In the genomic region with DNA sequence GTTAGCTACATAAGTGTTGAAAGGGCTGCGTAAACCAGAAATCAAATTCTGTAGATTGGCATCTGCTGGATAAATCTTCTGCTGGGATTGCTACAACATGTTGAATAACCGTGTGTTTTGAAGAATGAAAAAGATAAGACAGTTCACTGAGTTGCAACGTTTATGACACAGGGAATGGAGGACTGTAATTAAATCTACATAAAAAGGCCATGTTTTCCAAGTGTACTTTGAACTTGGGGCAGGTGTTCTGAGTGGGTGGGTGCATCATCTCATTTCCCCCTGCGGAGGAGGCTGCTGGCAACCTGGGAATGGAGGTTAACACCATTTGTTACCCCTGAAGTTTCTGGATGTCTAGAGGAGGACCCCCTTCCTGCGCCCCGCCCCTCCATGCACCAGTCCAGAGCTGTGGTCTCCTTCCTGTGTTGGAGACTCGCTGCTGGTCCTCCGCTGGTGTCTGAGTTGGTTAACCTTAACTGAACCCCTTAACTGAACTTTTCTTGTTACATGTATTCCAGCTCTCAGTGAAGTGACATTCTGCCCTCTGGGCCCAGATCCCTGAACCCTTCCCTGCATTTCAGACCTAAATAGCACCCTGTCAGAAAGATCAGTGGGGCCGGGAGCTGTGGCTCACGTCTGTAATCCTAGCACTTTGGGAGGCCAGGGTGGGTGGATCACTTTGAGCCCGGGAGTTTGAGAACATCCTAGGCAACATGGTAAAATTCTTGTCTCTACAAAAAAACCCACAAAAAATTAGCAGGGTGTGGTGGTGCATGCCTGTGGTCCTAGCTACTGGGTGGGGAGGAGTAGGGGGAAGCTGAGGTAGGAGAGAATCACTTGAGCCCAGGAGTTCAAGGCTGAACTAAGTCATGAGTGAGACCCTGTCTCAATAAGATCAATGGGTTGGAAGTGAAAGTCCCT, we compare ENCODE assay signal across 1 cellular context.
TF ChIP-seq lines count a peak whose summit lies in the region.

No MANE protein-coding gene starts in this region.

TF ChIP-seq in WTC11, 78 proteins besides CTCF, POLR2A, EP300 and RAD21 (continued from another document):
- no peak for TF ChIP-seq NR3C1 (CRISPR knock-in tag; conservative IDR thresholded peaks at IDR 0.05; ENCODE audit: low read depth)
- TF ChIP-seq ZNF263 (CRISPR knock-in tag; IDR thresholded peaks at IDR 0.05; ENCODE audit: low read depth), result no peak
- TF ChIP-seq, protein P1, sequence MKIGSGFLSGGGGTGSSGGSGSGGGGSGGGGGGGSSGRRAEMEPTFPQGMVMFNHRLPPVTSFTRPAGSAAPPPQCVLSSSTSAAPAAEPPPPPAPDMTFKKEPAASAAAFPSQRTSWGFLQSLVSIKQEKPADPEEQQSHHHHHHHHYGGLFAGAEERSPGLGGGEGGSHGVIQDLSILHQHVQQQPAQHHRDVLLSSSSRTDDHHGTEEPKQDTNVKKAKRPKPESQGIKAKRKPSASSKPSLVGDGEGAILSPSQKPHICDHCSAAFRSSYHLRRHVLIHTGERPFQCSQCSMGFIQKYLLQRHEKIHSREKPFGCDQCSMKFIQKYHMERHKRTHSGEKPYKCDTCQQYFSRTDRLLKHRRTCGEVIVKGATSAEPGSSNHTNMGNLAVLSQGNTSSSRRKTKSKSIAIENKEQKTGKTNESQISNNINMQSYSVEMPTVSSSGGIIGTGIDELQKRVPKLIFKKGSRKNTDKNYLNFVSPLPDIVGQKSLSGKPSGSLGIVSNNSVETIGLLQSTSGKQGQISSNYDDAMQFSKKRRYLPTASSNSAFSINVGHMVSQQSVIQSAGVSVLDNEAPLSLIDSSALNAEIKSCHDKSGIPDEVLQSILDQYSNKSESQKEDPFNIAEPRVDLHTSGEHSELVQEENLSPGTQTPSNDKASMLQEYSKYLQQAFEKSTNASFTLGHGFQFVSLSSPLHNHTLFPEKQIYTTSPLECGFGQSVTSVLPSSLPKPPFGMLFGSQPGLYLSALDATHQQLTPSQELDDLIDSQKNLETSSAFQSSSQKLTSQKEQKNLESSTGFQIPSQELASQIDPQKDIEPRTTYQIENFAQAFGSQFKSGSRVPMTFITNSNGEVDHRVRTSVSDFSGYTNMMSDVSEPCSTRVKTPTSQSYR (CRISPR knock-in tag; IDR thresholded peaks at IDR 0.05), result no peak
- TF ChIP-seq ZNF232 (CRISPR knock-in tag; IDR thresholded peaks at IDR 0.05), result no peak
